8 cellular contexts compared by ENCODE assay signal in genomic region chr12:8242881-8243681, GRCh38. TPM values are rescaled to one million over a fixed set of nuclear protein-coding genes. Genes with fewer than 3 reads are reported as not detected.
DNase-seq lines count a peak whose midpoint lies in the region; ATAC-seq and TF ChIP-seq lines count a peak whose summit lies in the region.
"Not testable (repeated sequence)": the region's sequence is repeated elsewhere in the genome, so short reads cannot be mapped to it uniquely, and the experiment has no call there.

No MANE protein-coding gene starts in this region.

- H3K9me3 Mint-ChIP-seq in naive thymus-derived CD4-positive, alpha-beta T cell: not testable (repeated sequence)

- CTCF ChIA-PET in naive thymus-derived CD4-positive, alpha-beta T cell (lab: Charles Lee): interaction anchor here (1.1 kb wide), 1 partner anchor 133 kb away, joined by 4 read pairs; no protein-coding TSS in a partner anchor

- H3K36me3 ChIP-seq in MG63; naive thymus-derived CD4-positive, alpha-beta T cell (ENCODE audit: control insufficient read depth in 2 of 3, insufficient read depth in 3 of 3, low read length in 3 of 3): not testable (repeated sequence)

- H3K36me3 Mint-ChIP-seq in naive thymus-derived CD4-positive, alpha-beta T cell: not testable (repeated sequence)

- not testable (repeated sequence) for H3K27me3 ChIP-seq in MG63; naive thymus-derived CD4-positive, alpha-beta T cell (ENCODE audit: control insufficient read depth in 2 of 2, insufficient read depth in 2 of 2, low read length in 2 of 2)

- not testable (repeated sequence) for H3K9me3 ChIP-seq in MG63; naive thymus-derived CD4-positive, alpha-beta T cell (ENCODE audit: control insufficient read depth in 2 of 3, low read length in 3 of 3)

- H3K27ac ChIP-seq in naive thymus-derived CD4-positive, alpha-beta T cell (ENCODE audit: low read depth, low read length): peak overlapping the region; percentile 86

- peak overlapping the region; percentile 88 for H3K4me3 ChIP-seq in MG63
- H3K4me3 ChIP-seq in fibroblast of mammary gland (ENCODE audit: control insufficient read depth, low read depth, low read length): peak overlapping the region; percentile 70
- peak overlapping the region; percentile 66 for H3K4me3 ChIP-seq in naive thymus-derived CD4-positive, alpha-beta T cell (ENCODE audit: low read length)

- TF ChIP-seq CTCF in fibroblast of mammary gland (conservative IDR thresholded peaks at IDR 0.05; ENCODE audit: control insufficient read depth, insufficient read depth, low read depth, low read length): not testable (repeated sequence)

- peaks cover 0 to 12% (median 0%) of the 10 kb centered on the region in 5 donors for H3K27me3 Mint-ChIP-seq in naive thymus-derived CD4-positive, alpha-beta T cell

- ATAC-seq in naive thymus-derived CD4-positive, alpha-beta T cell: peak; percentile 99

- DNase-seq in DMS79 (lab: John Stamatoyannopoulos, UW) (peak; percentile 90), H4 (ENCODE audit: low spot score) (peak; percentile 94), MG63 (peak; percentile 97), SHP77 (lab: John Stamatoyannopoulos, UW) (peak; percentile 59 to 84), fibroblast of mammary gland (ENCODE audit: low read depth) (peak; percentile 92)
- DNase-seq in activated effector memory CD4-positive, alpha-beta T cell treated with Interleukin-2 at 50 U/mL for 16 hours: peak; percentile 100
- DNase-seq in naive thymus-derived CD4-positive, alpha-beta T cell: peak; percentile 97 to 100 (median 100)
- peak; percentile 97 to 99 for DNase-seq in stimulated activated CD8-positive, alpha-beta memory T cell treated with anti-CD3 and anti-CD28 coated beads, Interleukin-7, amount 100 ng/mL, for 4 hours (ENCODE audit: low read depth in 2 of 2)

- H3K4me1 ChIP-seq in naive thymus-derived CD4-positive, alpha-beta T cell (ENCODE audit: control insufficient read depth in 2 of 2, insufficient read depth in 2 of 2, low read length in 2 of 2): not testable (repeated sequence)

- intact Hi-C loops in naive thymus-derived CD4-positive, alpha-beta T cell (cut with micrococcal nuclease): loop anchor here (1.0 to 10.0 kb wide), 11 partner anchors 62 to 1970 kb away; partner anchors contain the start of genes NECAP1 (in 2 of the 2), GABARAPL1 (in 1 of the 2), PEX5 (in 1 of the 2) and RIMKLB (in 1 of the 2)

- peak overlapping the region; percentile 82 to 99 (median 96) for H3K4me3 Mint-ChIP-seq in naive thymus-derived CD4-positive, alpha-beta T cell

- H3K27ac Mint-ChIP-seq in naive thymus-derived CD4-positive, alpha-beta T cell: peak overlapping the region; percentile 85 to 99 (median 97)

- POLR2A ChIA-PET in naive thymus-derived CD4-positive, alpha-beta T cell (lab: Charles Lee): interaction anchor here (0.7 to 0.9 kb wide), 4 partner anchors 155 to 273 kb away, joined by 3 to 6 read pairs (median 4); partner anchors contain the start of gene NECAP1

- H3K4me1 Mint-ChIP-seq in naive thymus-derived CD4-positive, alpha-beta T cell: peaks cover 0 to 14% (median 4%) of the 10 kb centered on the region in 7 donors

RNA-seq across cellular contexts. Expression of gene FAM90A1, which starts 15.7 kb away (rescaled TPM):
- not detected in 2 replicates for total RNA-seq in H4 (2014; rRNA removed; shearing (Covaris generic))
- total RNA-seq in MG63 (2014; rRNA removed; shearing (Covaris generic); ENCODE audit: low replicate concordance): 0.07 and 0.43 TPM in 2 replicates
- total RNA-seq in naive thymus-derived CD4-positive, alpha-beta T cell: under 1 TPM in 3 of 5 experiments, not detected in 2; 0.15 to 0.59 (median 0.37) TPM
- not detected for polyA plus RNA-seq in naive thymus-derived CD4-positive, alpha-beta T cell

Comparison
In these comparisons a context has a peak if more than half of its experiments do, and no peak if none do; other contexts are left out.
1. Peak in every context shown above with its lines: DNase-seq, ATAC-seq, H3K4me3 ChIP-seq and H3K27ac ChIP-seq.